Comparison of ENCODE assay signal across 1 cellular context in genomic region chr12:111532741-111533140, GRCh38.
TF ChIP-seq lines count a peak whose summit lies in the region.

No MANE protein-coding gene starts in this region.

TF ChIP-seq in GM23338, 12 proteins besides CTCF, POLR2A, EP300 and RAD21 (continued from another document):
- TF ChIP-seq REST (IDR thresholded peaks at IDR 0.05; ENCODE audit: unreplicated experiment) (no peak), JUNB (IDR thresholded peaks at IDR 0.05; ENCODE audit: unreplicated experiment) (no peak), EZH2 (IDR thresholded peaks at IDR 0.05; ENCODE audit: low read depth, unreplicated experiment) (no peak)
